In the genomic region with DNA sequence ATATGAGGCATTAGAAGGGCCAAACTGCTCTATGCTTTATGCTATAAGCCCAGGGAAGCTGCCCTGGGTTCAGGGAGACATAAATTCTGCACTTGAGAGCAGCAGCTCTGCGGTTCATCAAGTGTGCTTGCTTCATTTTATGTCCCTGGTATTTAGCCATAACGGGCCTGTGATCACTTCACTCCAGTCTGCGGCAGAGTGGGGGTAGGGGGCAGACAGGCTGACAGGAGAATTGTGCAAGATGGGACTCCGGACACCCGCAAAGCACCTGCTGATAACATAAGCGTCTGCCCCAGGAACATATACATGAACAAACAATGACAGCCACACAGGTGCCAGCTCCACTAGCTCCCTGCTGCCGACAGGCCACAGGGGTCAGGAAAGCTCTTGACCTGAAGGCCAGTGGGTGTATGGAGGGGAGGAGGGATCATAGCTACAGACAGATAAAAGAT, we compare ENCODE assay signal across 1 cellular context.
A peak's percentile ranks its signal among the peaks of the same experiment; 100 is the strongest.
TF ChIP-seq lines count a peak whose summit lies in the region.

No MANE protein-coding gene starts in this region.

TF ChIP-seq in HepG2, 621 proteins besides CTCF, POLR2A, EP300 and RAD21 (continued from another document and continues in another):
- TF ChIP-seq, protein P1, sequence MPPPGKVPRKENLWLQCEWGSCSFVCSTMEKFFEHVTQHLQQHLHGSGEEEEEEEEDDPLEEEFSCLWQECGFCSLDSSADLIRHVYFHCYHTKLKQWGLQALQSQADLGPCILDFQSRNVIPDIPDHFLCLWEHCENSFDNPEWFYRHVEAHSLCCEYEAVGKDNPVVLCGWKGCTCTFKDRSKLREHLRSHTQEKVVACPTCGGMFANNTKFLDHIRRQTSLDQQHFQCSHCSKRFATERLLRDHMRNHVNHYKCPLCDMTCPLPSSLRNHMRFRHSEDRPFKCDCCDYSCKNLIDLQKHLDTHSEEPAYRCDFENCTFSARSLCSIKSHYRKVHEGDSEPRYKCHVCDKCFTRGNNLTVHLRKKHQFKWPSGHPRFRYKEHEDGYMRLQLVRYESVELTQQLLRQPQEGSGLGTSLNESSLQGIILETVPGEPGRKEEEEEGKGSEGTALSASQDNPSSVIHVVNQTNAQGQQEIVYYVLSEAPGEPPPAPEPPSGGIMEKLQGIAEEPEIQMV (CRISPR knock-in tag; IDR thresholded peaks at IDR 0.05; ENCODE audit: low read depth): peak; percentile 66; the same call in 1 of the 2 replicates
- TF ChIP-seq BORCS8-MEF2B (CRISPR knock-in tag; IDR thresholded peaks at IDR 0.05) (0 out of 2 replicates have a peak, but pooled peaks have one; percentile 50), ZNF143 (CRISPR knock-in tag; IDR thresholded peaks at IDR 0.05) (0 out of 2 replicates have a peak, but pooled peaks have one; percentile 39), HOXA3 (CRISPR knock-in tag; IDR thresholded peaks at IDR 0.05) (peak; percentile 90), ZFAT (CRISPR knock-in tag; conservative IDR thresholded peaks at IDR 0.05) (no peak), REPIN1 (CRISPR knock-in tag; IDR thresholded peaks at IDR 0.05; ENCODE audit: borderline replicate concordance, low read depth) (peak; percentile 73; the same call in 1 of the 2 replicates), ZBTB10 (CRISPR knock-in tag; IDR thresholded peaks at IDR 0.05; ENCODE audit: borderline replicate concordance) (peak; percentile 39; the same call in 1 of the 2 replicates), MIER3 (CRISPR knock-in tag; IDR thresholded peaks at IDR 0.05; ENCODE audit: borderline replicate concordance) (peak; percentile 92; the same call in 1 of the 2 replicates), CEBPB (IDR thresholded peaks at IDR 0.05; ENCODE audit: borderline replicate concordance, low read depth, low read length) (peak; percentile 99), ZBTB7A (CRISPR knock-in tag; IDR thresholded peaks at IDR 0.05) (peak; percentile 72; the same call in 1 of the 2 replicates), PITX1 (CRISPR knock-in tag; IDR thresholded peaks at IDR 0.05) (peak; percentile 97), ZNF549 (CRISPR knock-in tag; IDR thresholded peaks at IDR 0.05) (no peak), NCOR1 (IDR thresholded peaks at IDR 0.05; ENCODE audit: borderline replicate concordance, low read length) (peak; percentile 97), ETV6 (CRISPR knock-in tag; conservative IDR thresholded peaks at IDR 0.05) (0 out of 2 replicates have a peak, but pooled peaks have one; percentile 28), NFE2 (CRISPR knock-in tag; IDR thresholded peaks at IDR 0.05) (no peak), MEF2D (CRISPR knock-in tag; IDR thresholded peaks at IDR 0.05) (peak; percentile 98), FOXA1 (IDR thresholded peaks at IDR 0.05) (no peak), FOXA1 (CRISPR knock-in tag; IDR thresholded peaks at IDR 0.05) (peak; percentile 90), ZNF691 (CRISPR knock-in tag; IDR thresholded peaks at IDR 0.05; ENCODE audit: borderline replicate concordance, low read depth) (peak; percentile 40; the same call in 1 of the 2 replicates), MED1 (CRISPR knock-in tag; IDR thresholded peaks at IDR 0.05) (peak; percentile 92), FOXA3 (CRISPR knock-in tag; IDR thresholded peaks at IDR 0.05) (peak; percentile 91), CBX1 (IDR thresholded peaks at IDR 0.05; ENCODE audit: low read depth) (peak; percentile 46), ZBTB37 (CRISPR knock-in tag; IDR thresholded peaks at IDR 0.05) (peak; percentile 72), GATA4 (IDR thresholded peaks at IDR 0.05; ENCODE audit: borderline replicate concordance, low read depth) (peak; percentile 89), ZNF280D (CRISPR knock-in tag; IDR thresholded peaks at IDR 0.05) (peak; percentile 75; the same call in 1 of the 2 replicates), ZFX (CRISPR knock-in tag; IDR thresholded peaks at IDR 0.05; ENCODE audit: low read depth) (peak; percentile 71), ZBTB44 (CRISPR knock-in tag; IDR thresholded peaks at IDR 0.05) (no peak; the same call in 1 of the 2 replicates), RNF219 (CRISPR knock-in tag; IDR thresholded peaks at IDR 0.05) (peak; percentile 86; the same call in 1 of the 2 replicates), ZNF274 (CRISPR knock-in tag; IDR thresholded peaks at IDR 0.05) (0 out of 2 replicates have a peak, but pooled peaks have one; percentile 49), KAT8 (CRISPR knock-in tag; IDR thresholded peaks at IDR 0.05) (peak; percentile 80), ZNF570 (CRISPR knock-in tag; IDR thresholded peaks at IDR 0.05; ENCODE audit: borderline replicate concordance) (no peak), NR2F6 (IDR thresholded peaks at IDR 0.05) (peak; percentile 100), NR2F6 (CRISPR knock-in tag; IDR thresholded peaks at IDR 0.05) (peak; percentile 99), ZNF224 (CRISPR knock-in tag; IDR thresholded peaks at IDR 0.05) (no peak), HNF1B (CRISPR knock-in tag; IDR thresholded peaks at IDR 0.05) (peak; percentile 96), IKZF5 (CRISPR knock-in tag; IDR thresholded peaks at IDR 0.05) (peak; percentile 96)
- TF ChIP-seq, protein P2, sequence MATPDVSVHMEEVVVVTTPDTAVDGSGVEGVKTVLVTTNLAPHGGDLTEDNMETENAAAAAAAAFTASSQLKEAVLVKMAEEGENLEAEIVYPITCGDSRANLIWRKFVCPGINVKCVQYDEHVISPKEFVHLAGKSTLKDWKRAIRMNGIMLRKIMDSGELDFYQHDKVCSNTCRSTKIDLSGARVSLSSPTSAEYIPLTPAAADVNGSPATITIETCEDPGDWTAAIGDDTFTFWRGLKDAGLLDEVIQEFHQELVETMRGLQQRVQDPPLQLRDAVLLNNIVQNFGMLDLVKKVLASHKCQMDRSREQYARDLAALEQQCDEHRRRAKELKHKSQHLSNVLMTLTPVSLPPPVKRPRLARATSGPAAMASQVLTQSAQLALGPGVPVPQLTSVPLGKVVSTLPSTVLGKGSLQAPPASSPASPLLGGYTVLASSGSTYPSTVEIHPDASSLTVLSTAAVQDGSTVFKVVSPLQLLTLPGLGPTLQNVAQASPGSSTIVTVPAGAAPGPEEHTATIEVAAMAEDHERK (CRISPR knock-in tag; IDR thresholded peaks at IDR 0.05; ENCODE audit: low read depth): no peak
